1 cellular context compared by ENCODE assay signal in genomic region chr5:56190500-56190899, GRCh38.
TF ChIP-seq lines count a peak whose summit lies in the region.

No MANE protein-coding gene starts in this region.

TF ChIP-seq in HepG2, 621 proteins besides CTCF, POLR2A, EP300 and RAD21 (continued from another document):
- TF ChIP-seq ATF6 (CRISPR knock-in tag; conservative IDR thresholded peaks at IDR 0.05) (no peak), ZNF772 (CRISPR knock-in tag; IDR thresholded peaks at IDR 0.05) (no peak), FOXJ3 (CRISPR knock-in tag; IDR thresholded peaks at IDR 0.05; ENCODE audit: borderline replicate concordance) (no peak), ARNTL (CRISPR knock-in tag; IDR thresholded peaks at IDR 0.05) (no peak), ZGPAT (CRISPR knock-in tag; IDR thresholded peaks at IDR 0.05) (no peak), ZNF605 (CRISPR knock-in tag; IDR thresholded peaks at IDR 0.05) (no peak), IKZF1 (IDR thresholded peaks at IDR 0.05) (no peak), ISL2 (CRISPR knock-in tag; IDR thresholded peaks at IDR 0.05) (no peak), HOXA9 (CRISPR knock-in tag; IDR thresholded peaks at IDR 0.05; ENCODE audit: borderline replicate concordance) (no peak), RARG (CRISPR knock-in tag; IDR thresholded peaks at IDR 0.05; ENCODE audit: low read depth) (no peak), ZNF331 (CRISPR knock-in tag; IDR thresholded peaks at IDR 0.05) (no peak), ZNF780A (CRISPR knock-in tag; IDR thresholded peaks at IDR 0.05) (no peak), HDAC6 (IDR thresholded peaks at IDR 0.05; ENCODE audit: low read depth, low read length) (no peak), SRSF9 (IDR thresholded peaks at IDR 0.05; ENCODE audit: borderline replicate concordance, insufficient read depth, low read depth, low read length, poor library complexity, severe bottlenecking) (no peak)
